In the genomic region with DNA sequence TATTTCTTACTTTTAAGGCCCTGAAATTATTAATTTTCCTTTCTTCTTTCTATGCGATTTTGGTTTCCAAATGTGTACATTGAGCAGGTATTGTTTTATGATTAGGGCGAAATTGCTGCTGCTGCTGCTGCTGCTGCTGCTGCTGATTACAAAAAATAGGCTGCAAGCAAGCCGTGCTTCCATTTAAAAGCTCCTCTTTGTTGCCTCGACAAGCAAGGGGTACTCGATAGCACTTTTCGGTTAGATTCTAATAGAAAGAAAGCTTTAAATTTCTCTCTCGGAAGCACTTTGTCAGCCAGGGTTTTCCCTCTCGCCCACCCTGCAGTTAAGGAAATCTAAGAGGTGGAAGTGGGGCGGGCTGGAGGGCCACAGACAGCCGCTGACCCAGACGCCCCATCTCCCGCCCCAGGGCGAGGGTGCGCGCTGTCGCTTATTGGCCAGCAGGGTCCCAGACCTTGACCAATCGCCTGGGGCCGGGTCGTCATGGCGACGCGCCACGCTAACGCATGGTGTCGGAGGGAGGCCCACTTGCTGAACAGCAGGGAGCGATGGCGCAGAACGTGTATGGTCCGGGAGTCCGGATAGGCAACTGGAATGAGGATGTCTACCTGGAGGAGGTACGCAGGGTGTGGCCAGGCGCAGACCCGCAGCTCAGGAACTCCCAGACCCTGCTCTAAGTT, we compare ENCODE assay signal across 9 cellular contexts. TPM values are rescaled to one million over a fixed set of nuclear protein-coding genes. Genes with fewer than 3 reads are reported as not detected.
DNase-seq lines count a peak whose midpoint lies in the region; ATAC-seq and TF ChIP-seq lines count a peak whose summit lies in the region.
"Had no signal": no experiment of that assay in that cellular context is flagged by ENCODE, and none has a peak within 500 bp of the region (broad histone marks: within the 10 kb centered on the region; RNA-seq: fewer than 3 reads in every experiment).

A gene with protein sequence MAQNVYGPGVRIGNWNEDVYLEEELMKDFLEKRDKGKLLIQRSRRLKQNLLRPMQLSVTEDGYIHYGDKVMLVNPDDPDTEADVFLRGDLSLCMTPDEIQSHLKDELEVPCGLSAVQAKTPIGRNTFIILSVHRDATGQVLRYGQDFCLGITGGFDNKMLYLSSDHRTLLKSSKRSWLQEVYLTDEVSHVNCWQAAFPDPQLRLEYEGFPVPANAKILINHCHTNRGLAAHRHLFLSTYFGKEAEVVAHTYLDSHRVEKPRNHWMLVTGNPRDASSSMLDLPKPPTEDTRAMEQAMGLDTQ (plus strand): TSS at position 489 of the 680 bp plus-strand sequence. CDS start 60 bp downstream, at position 549.

- H3K27me3 Mint-ChIP-seq in nephron (ENCODE audit: low read depth), result peaks cover 43% of the 10 kb centered on the region

- H3K36me3 ChIP-seq in thoracic aorta, result no peaks in the 10 kb centered on the region

- peaks cover 5% of the 10 kb centered on the region for H3K4me1 Mint-ChIP-seq in nephron

- H3K9me3 ChIP-seq in thoracic aorta, result no peaks in the 10 kb centered on the region

- H3K27ac ChIP-seq in foreskin keratinocyte (no peak within 1 kb of the TSS), thoracic aorta (no peak within 1 kb of the TSS)

- peak; percentile 56 for DNase-seq in DMS53 treated with DMSO at 0.1 percent for 48 hours (lab: John Stamatoyannopoulos, UW; ENCODE audit: unreplicated experiment)
- peak; percentile 4 for DNase-seq in NCI-H2029 treated with DMSO at 0.1 percent for 48 hours (lab: John Stamatoyannopoulos, UW)
- DNase-seq in activated T-cell treated with anti-CD3 and anti-CD28 coated beads, Interleukin-2, amount 50 U/mL, for 1 hour, result peak; percentile 33
- DNase-seq in foreskin keratinocyte, result peak in 1 of 2 donors; percentile 30
- DNase-seq in thoracic aorta (ENCODE audit: low spot score), result peak; percentile 16
- no peak for DNase-seq in NK-92 treated with Interleukin-12 subunit alpha and Interleukin-12 subunit beta, amount 100 ng/mL, for 24 hours (lab: John Stamatoyannopoulos, UW)
- DNase-seq in T1000 (lab: John Stamatoyannopoulos, UW), result no peak

- H3K4me3 ChIP-seq in thoracic aorta, result peak within 1 kb of the TSS; percentile 57

- H3K36me3 Mint-ChIP-seq in nephron (ENCODE audit: low read depth), result no peaks in the 10 kb centered on the region

- H3K4me1 ChIP-seq in foreskin keratinocyte, result no peaks in the 10 kb centered on the region
- peaks cover 0 to 5% of the 10 kb centered on the region in 2 donors for H3K4me1 ChIP-seq in thoracic aorta (ENCODE audit: control insufficient read depth in 1 of 2, low read depth in 2 of 2)

- H3K27me3 ChIP-seq in foreskin keratinocyte (peaks cover 48% of the 10 kb centered on the region), thoracic aorta (replicated peaks; ENCODE audit: insufficient read depth) (no peaks in the 10 kb centered on the region)

- TF ChIP-seq CTCF in foreskin keratinocyte (conservative IDR thresholded peaks at IDR 0.05), result no peak
- no peak for TF ChIP-seq CTCF in nephron (IDR thresholded peaks at IDR 0.05; ENCODE audit: unreplicated experiment in 3 of 3)
- no peak for TF ChIP-seq CTCF in thoracic aorta (IDR thresholded peaks at IDR 0.05)

- peak within 1 kb of the TSS; percentile 71 to 78 (median 71) for H3K4me3 Mint-ChIP-seq in nephron

- no peak within 1 kb of the TSS for H3K27ac Mint-ChIP-seq in nephron

- ATAC-seq in foreskin keratinocyte, result peak; percentile 92
- ATAC-seq in thoracic aorta (ENCODE audit: insufficient number of reproducible peaks, low FRiP score, low read depth), result no peak

- H3K9me3 Mint-ChIP-seq in nephron, result peaks cover 8% of the 10 kb centered on the region

RNA-seq across cellular contexts. Expression of the gene that starts here (rescaled TPM):
- not detected in 2 replicates for total RNA-seq in foreskin keratinocyte
- polyA plus RNA-seq in foreskin keratinocyte, result not detected in 2 replicates
- total RNA-seq in thoracic aorta, result 1 to 10 TPM in 1 of 2 donors, not detected in 1; 1.1 TPM
- total RNA-seq: renal cortical epithelial cell had no signal

Comparison
In these comparisons a context has a peak if more than half of its experiments do, and no peak if none do; other contexts are left out.
1. Peak in ATAC-seq in foreskin keratinocyte; RNA of the gene not detected or under 1 TPM.
2. DNase-seq: peak in DMS53 treated with DMSO at 0.1 percent for 48 hours (single experiment), NCI-H2029 treated with DMSO at 0.1 percent for 48 hours (single experiment), activated T-cell treated with anti-CD3 and anti-CD28 coated beads, Interleukin-2, amount 50 U/mL, for 1 hour (single experiment) and thoracic aorta (single experiment); none in NK-92 treated with Interleukin-12 subunit alpha and Interleukin-12 subunit beta, amount 100 ng/mL, for 24 hours (single experiment) and T1000 (single experiment).